Comparison of ENCODE assay signal across 8 cellular contexts in genomic region chr7:76165973-76166403, GRCh38. TPM values are rescaled to one million over a fixed set of nuclear protein-coding genes. Genes with fewer than 3 reads are reported as not detected.
DNase-seq lines count a peak whose midpoint lies in the region; ATAC-seq, FAIRE-seq and TF ChIP-seq lines count a peak whose summit lies in the region.

No MANE protein-coding gene starts in this region.

- intact Hi-C loops in PC-9 (cut with micrococcal nuclease; ENCODE audit: unreplicated experiment): loop anchor here (1.0 to 2.0 kb wide), 2 partner anchors 97 to 119 kb away; partner anchors contain the start of gene STYXL1
- intact Hi-C loops in posterior vena cava (cut with DNase I): no loop called here

- peak overlapping the region; percentile 83 for H2AFZ ChIP-seq in PC-9

- H3K79me2 ChIP-seq in PC-9 (ENCODE audit: low read depth): no peaks in the 10 kb centered on the region

- no peaks in the 10 kb centered on the region for H3K9me3 ChIP-seq in ES-I3 (ENCODE audit: control insufficient read depth, insufficient read depth, low read length)
- H3K9me3 ChIP-seq in PC-9 (ENCODE audit: insufficient read depth, low read depth): no peaks in the 10 kb centered on the region
- no peaks in the 10 kb centered on the region for H3K9me3 ChIP-seq in esophagus (ENCODE audit: control insufficient read depth in 2 of 2, insufficient read depth in 1 of 2, low read depth in 1 of 2, low read length in 1 of 2)

- DNase-seq in PC-9 (no peak), posterior vena cava (ENCODE audit: low spot score) (peak; percentile 56), GM19240 (ENCODE audit: insufficient read length, low spot score) (no peak), NCI-H1417 treated with DMSO at 0.1 percent for 48 hours (lab: John Stamatoyannopoulos, UW) (no peak), H54 (ENCODE audit: insufficient read length, low spot score) (no peak)

- 62 to 76% methylated on average over 15 of the region's 15 CpGs for WGBS in esophagus, 2 donors

- BruUV-seq in PC-9 (replicated peaks; lab: Mats Ljungman, UMichigan): TSS peak; percentile 98

- H4K20me1 ChIP-seq in PC-9 (ENCODE audit: insufficient read depth): no peaks in the 10 kb centered on the region

- H3K9me2 ChIP-seq in PC-9 (ENCODE audit: insufficient read depth): no peaks in the 10 kb centered on the region

- TF ChIP-seq CTCF in PC-9 (conservative IDR thresholded peaks at IDR 0.05): no peak

- H3F3A ChIP-seq in PC-9 (ENCODE audit: insufficient read depth, low read depth): peaks cover 5% of the 10 kb centered on the region; the same call in 1 of the 2 replicates

- CTCF ChIA-PET in PC-9 (lab: Charles Lee): interaction anchor here (1.8 to 2.0 kb wide), 2 partner anchors 12 to 97 kb away, joined by 7 to 20 read pairs; no protein-coding TSS in a partner anchor

- no peak for TF ChIP-seq POLR2A in H54 (IDR thresholded peaks at IDR 0.05; ENCODE audit: low read depth, low read length)

- H3K4me1 ChIP-seq in ES-I3 (ENCODE audit: insufficient read depth, low read length): peaks cover 12% of the 10 kb centered on the region
- H3K4me1 ChIP-seq in PC-9 (replicated peaks; ENCODE audit: insufficient read depth): 0 out of 2 replicates have a peak, but pooled peaks cover 4% of the 10 kb centered on the region
- H3K4me1 ChIP-seq in esophagus (ENCODE audit: control insufficient read depth in 2 of 2, insufficient read depth in 2 of 2, low read length in 1 of 2): no peaks in the 10 kb centered on the region

- no peak for FAIRE-seq in H54 (lab: Jason Lieb, UNC)

- H3K27me3 ChIP-seq in PC-9 (ENCODE audit: insufficient read depth, low read depth) (no peaks in the 10 kb centered on the region), esophagus (ENCODE audit: control insufficient read depth in 1 of 2, insufficient read depth in 2 of 2, low read length in 2 of 2) (no peaks in the 10 kb centered on the region)

- H3K27ac ChIP-seq in PC-9: peak overlapping the region; percentile 75
- peak overlapping the region; percentile 83 to 97 for H3K27ac ChIP-seq in esophagus (ENCODE audit: low read depth in 2 of 2, low read length in 1 of 2)

- H3K4me3 ChIP-seq in PC-9: peak overlapping the region; percentile 73
- peak overlapping the region; percentile 65 to 81 for H3K4me3 ChIP-seq in esophagus (ENCODE audit: low read depth in 1 of 2, low read length in 2 of 2)

- H3K4me2 ChIP-seq in PC-9: peak overlapping the region; percentile 94

- no peak for ATAC-seq in activated CD4-positive, CD25-positive, alpha-beta regulatory T cell treated with anti-CD3 and anti-CD28 coated beads, Interleukin-2, amount 50 U/mL, for 24 hours

- peak overlapping the region; percentile 91 for H3K9ac ChIP-seq in ES-I3 (ENCODE audit: low read depth, low read length)

- H3K36me3 ChIP-seq in ES-I3 (ENCODE audit: insufficient read depth, low read length) (no peaks in the 10 kb centered on the region), PC-9 (ENCODE audit: low read depth) (no peaks in the 10 kb centered on the region), esophagus (ENCODE audit: control insufficient read depth in 2 of 2, insufficient read depth in 2 of 2, low read length in 1 of 2) (no peaks in the 10 kb centered on the region)

- POLR2A ChIA-PET in PC-9 (lab: Charles Lee; ENCODE audit: unreplicated experiment): interaction anchor here (0.6 to 1.0 kb wide), 2 partner anchors 88 to 118 kb away, joined by 8 to 22 read pairs; partner anchors contain the start of genes MDH2 and STYXL1

RNA-seq across cellular contexts. Expression of gene SRRM3, which starts 35.7 kb away (rescaled TPM):
- total RNA-seq in PC-9 (2021): 0.74 and 1.2 TPM in 2 replicates
- polyA plus RNA-seq in esophagus: 10 to 100 TPM; 10.4 to 23.6 TPM
- total RNA-seq in posterior vena cava: 1 to 10 TPM; 5.2 to 5.3 TPM
